8 cellular contexts compared by ENCODE assay signal in the genomic region with DNA sequence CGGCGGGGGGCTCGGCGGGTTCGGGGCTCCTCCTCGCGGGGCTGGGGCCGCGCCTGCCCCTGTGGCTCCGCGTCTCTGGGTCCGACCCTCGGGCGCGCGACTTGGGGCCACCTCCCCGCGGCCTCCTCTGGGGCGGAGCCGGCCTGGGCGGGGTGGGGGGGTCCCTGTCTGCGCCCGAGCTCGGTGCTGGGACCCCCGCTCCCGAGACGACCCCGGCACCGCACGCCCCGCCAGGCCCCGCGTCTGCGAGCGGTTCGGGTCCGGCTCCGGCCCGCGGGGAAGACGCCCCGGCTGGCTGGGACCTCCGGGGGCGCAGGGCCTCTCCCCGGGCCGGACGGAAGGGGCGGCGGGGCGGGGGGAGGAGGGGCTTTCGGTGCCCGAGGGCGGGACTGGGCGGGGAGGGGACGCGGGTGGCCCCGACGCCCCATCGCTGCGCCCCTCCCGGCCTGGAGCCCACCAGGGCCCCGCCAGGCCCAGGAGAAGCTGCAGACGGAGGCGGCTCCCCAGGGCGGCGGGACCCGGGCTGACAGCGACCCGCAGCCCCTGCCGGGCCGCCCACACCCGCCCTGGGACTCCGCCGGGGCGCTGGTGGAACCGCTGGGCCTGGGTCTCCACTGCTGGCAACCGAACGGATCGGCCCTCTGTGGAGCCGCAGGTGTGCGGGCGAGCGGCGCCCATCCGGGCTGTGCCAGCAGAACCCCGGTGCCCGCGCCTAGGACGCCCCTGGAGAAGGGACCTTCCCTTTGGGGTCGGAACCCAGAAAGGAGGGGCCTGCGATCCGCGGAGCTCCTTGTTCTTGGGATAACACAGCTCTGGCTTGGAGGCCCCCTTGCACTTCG. TPM values are rescaled to one million over a fixed set of nuclear protein-coding genes. Genes with fewer than 3 reads are reported as not detected.
DNase-seq lines count a peak whose midpoint lies in the region; ATAC-seq and TF ChIP-seq lines count a peak whose summit lies in the region.

No MANE protein-coding gene starts in this region.

- H3K36me3 ChIP-seq in heart right ventricle = peaks cover 0 to 14% (median 0%) of the 10 kb centered on the region in 9 donors

- ATAC-seq in heart right ventricle = peak; percentile 8 to 74 (median 44)
- no peak for ATAC-seq in GM21529 (IDR thresholded peaks at IDR 0.05; ENCODE audit: unreplicated experiment)
- ATAC-seq in HG03095 (IDR thresholded peaks at IDR 0.05; ENCODE audit: unreplicated experiment) = no peak

- H3K9me3 ChIP-seq in heart right ventricle = peaks cover 0 to 23% (median 11%) of the 10 kb centered on the region in 11 donors

- 1 to 2% methylated on average over 59 to 94 of the region's 94 CpGs for WGBS in heart right ventricle, 2 donors

- peaks cover 0 to 55% (median 0%) of the 10 kb centered on the region in 7 donors for H3K27me3 ChIP-seq in heart right ventricle

- peak overlapping the region; percentile 79 to 97 (median 93) for H3K27ac ChIP-seq in heart right ventricle

- TF ChIP-seq CTCF in heart right ventricle (IDR thresholded peaks at IDR 0.05) = no peak

- peak overlapping the region; percentile 64 to 90 (median 82) for H3K4me3 ChIP-seq in heart right ventricle

- DNase-seq in ELR (ENCODE audit: low read depth) (peak; percentile 49), heart right ventricle (peak; percentile 33 to 52), retina (peak; percentile 47), NCI-H526 (lab: John Stamatoyannopoulos, UW) (no peak), NCI-H1105 treated with DMSO at 0.1 percent for 48 hours (lab: John Stamatoyannopoulos, UW) (no peak)
- peak; percentile 67 for DNase-seq in activated CD8-positive, alpha-beta memory T cell treated with anti-CD3 and anti-CD28 coated beads for 24 hours

- intact Hi-C loops in heart right ventricle (cut with DNase I) = loop anchor here in 9 of 10 donors (2.0 to 10.0 kb wide), 5 partner anchors 54 to 128 kb away; no protein-coding TSS in a partner anchor

- H3K4me1 ChIP-seq in heart right ventricle = peaks cover 0 to 43% (median 11%) of the 10 kb centered on the region in 9 donors

RNA-seq across cellular contexts. Expression of a gene that starts 0.6 kb away (rescaled TPM):
- 100 to 1,000 TPM in 8 of 10 donors, 10 to 100 TPM in 2; 76.6 to 370 (median 119) TPM for total RNA-seq in heart right ventricle
- 100 to 1,000 TPM; 301 to 363 TPM for polyA plus RNA-seq in heart right ventricle

RNA-seq across cellular contexts. Expression of a gene that starts 56.9 kb away (rescaled TPM):
- 1 to 10 TPM in 6 of 10 donors, under 1 TPM in 4; 0.38 to 4.4 (median 1.1) TPM for total RNA-seq in heart right ventricle
- polyA plus RNA-seq in heart right ventricle = 1 to 10 TPM in 1 of 2 donors, under 1 TPM in 1; 0.14 to 4.0 TPM

Comparison
In these comparisons a context has a peak if more than half of its experiments do, and no peak if none do; other contexts are left out.
1. DNase-seq: peak in ELR (single experiment), activated CD8-positive, alpha-beta memory T cell treated with anti-CD3 and anti-CD28 coated beads for 24 hours (single experiment), heart right ventricle (2 of 2) and retina (single experiment); none in NCI-H526 (0 of 2) and NCI-H1105 treated with DMSO at 0.1 percent for 48 hours (single experiment).
2. ATAC-seq: peak in heart right ventricle (8 of 8); none in GM21529 (single experiment) and HG03095 (single experiment).